ENCODE assay signal across 9 cellular contexts in genomic region chr14:106268013-106268727, GRCh38.
DNase-seq lines count a peak whose midpoint lies in the region; ATAC-seq and TF ChIP-seq lines count a peak whose summit lies in the region.
"Had no signal": no experiment of that assay in that cellular context is flagged by ENCODE, and none has a peak within 500 bp of the region (broad histone marks: within the 10 kb centered on the region; RNA-seq: fewer than 3 reads in every experiment).

No MANE protein-coding gene starts in this region.

- no peak overlapping the region for H3K9ac ChIP-seq in BLaER1 treated with 17β-estradiol and CSF1 and Interleukin-3, amounts not matched to agents 10 nM and 100 nM

- no peaks in the 10 kb centered on the region for H4K20me1 ChIP-seq in BLaER1 treated with 17β-estradiol and CSF1 and Interleukin-3, amounts not matched to agents 10 nM and 100 nM

- no peak overlapping the region for H3K27ac ChIP-seq in BLaER1 treated with 17β-estradiol and CSF1 and Interleukin-3, amounts not matched to agents 10 nM and 100 nM

- no peak overlapping the region for H3K27ac Mint-ChIP-seq in activated CD4-positive, alpha-beta memory T cell treated with anti-CD3 and anti-CD28 coated beads, Interleukin-2, amount 10 ng/mL, durations not matched to agents 7 days and 5 days
- H3K27ac Mint-ChIP-seq in naive thymus-derived CD8-positive, alpha-beta T cell, result peak overlapping the region in 7 of 10 donors; percentile 13 to 85 (median 39)
- H3K27ac Mint-ChIP-seq: T-helper 1 cell treated with Interleukin-12 subunit alpha and Interleukin-12 subunit beta and Interleukin-4 antibody, amounts not matched to agents 30 μg/mL and 1 μg/mL, for 36 hours had no signal

- H3K4me3 ChIP-seq in BLaER1 treated with 17β-estradiol and CSF1 and Interleukin-3, amounts not matched to agents 10 nM and 100 nM, result no peak overlapping the region

- peak overlapping the region in 6 of 11 experiments; percentile 15 to 44 (median 30); a peak in 7 of 22 replicates for H3K4me2 ChIP-seq in BLaER1 treated with 17β-estradiol and CSF1 and Interleukin-3, amounts not matched to agents 10 nM and 100 nM

- no peaks in the 10 kb centered on the region for H3K9me3 Mint-ChIP-seq in activated CD4-positive, alpha-beta memory T cell treated with anti-CD3 and anti-CD28 coated beads, Interleukin-2, amount 10 ng/mL, durations not matched to agents 7 days and 5 days
- no peaks in the 10 kb centered on the region for H3K9me3 Mint-ChIP-seq in naive thymus-derived CD8-positive, alpha-beta T cell
- H3K9me3 Mint-ChIP-seq: T-helper 1 cell treated with Interleukin-12 subunit alpha and Interleukin-12 subunit beta and Interleukin-4 antibody, amounts not matched to agents 30 μg/mL and 1 μg/mL, for 36 hours had no signal

- peak; percentile 39 for TF ChIP-seq CTCF in LNCAP (IDR thresholded peaks at IDR 0.05)

- H3K27me3 Mint-ChIP-seq in activated CD4-positive, alpha-beta memory T cell treated with anti-CD3 and anti-CD28 coated beads, Interleukin-2, amount 10 ng/mL, durations not matched to agents 7 days and 5 days, result peaks cover 67% of the 10 kb centered on the region
- H3K27me3 Mint-ChIP-seq in naive thymus-derived CD8-positive, alpha-beta T cell, result peaks cover 0 to 28% (median 6%) of the 10 kb centered on the region in 5 donors

- peaks cover 3% of the 10 kb centered on the region for H3K4me1 Mint-ChIP-seq in activated CD4-positive, alpha-beta memory T cell treated with anti-CD3 and anti-CD28 coated beads, Interleukin-2, amount 10 ng/mL, durations not matched to agents 7 days and 5 days
- peaks cover 0 to 12% (median 6%) of the 10 kb centered on the region in 4 donors for H3K4me1 Mint-ChIP-seq in naive thymus-derived CD8-positive, alpha-beta T cell

- DNase-seq in activated CD4-positive, alpha-beta memory T cell treated with anti-CD3 and anti-CD28 coated beads, Interleukin-2, amount 10 ng/mL, durations not matched to agents 7 days and 5 days, result peak; percentile 78
- DNase-seq in naive thymus-derived CD8-positive, alpha-beta T cell, result peak; percentile 68 to 91 (median 80)
- no peak for DNase-seq in NCI-H1105 (lab: John Stamatoyannopoulos, UW)

- H3K4me3 Mint-ChIP-seq in activated CD4-positive, alpha-beta memory T cell treated with anti-CD3 and anti-CD28 coated beads, Interleukin-2, amount 10 ng/mL, durations not matched to agents 7 days and 5 days, result no peak overlapping the region
- H3K4me3 Mint-ChIP-seq in naive thymus-derived CD8-positive, alpha-beta T cell, result no peak overlapping the region
- H3K4me3 Mint-ChIP-seq: T-helper 1 cell treated with Interleukin-12 subunit alpha and Interleukin-12 subunit beta and Interleukin-4 antibody, amounts not matched to agents 30 μg/mL and 1 μg/mL, for 36 hours had no signal

- CTCF ChIA-PET in activated CD4-positive, alpha-beta memory T cell treated with anti-CD3 and anti-CD28 coated beads, Interleukin-2, amount 10 ng/mL, durations not matched to agents 7 days and 5 days (lab: Charles Lee), result interaction anchor here (1.0 to 1.3 kb wide), 3 partner anchors 10 to 11 kb away, joined by 5 to 7 read pairs (median 5); no protein-coding TSS in a partner anchor

- no peaks in the 10 kb centered on the region for H3K9me3 ChIP-seq in BLaER1 treated with 17β-estradiol and CSF1 and Interleukin-3, amounts not matched to agents 10 nM and 100 nM (replicated peaks in 1 of 11)

- peak; percentile 80 to 87 for ATAC-seq in naive thymus-derived CD8-positive, alpha-beta T cell
- no peak for ATAC-seq in HG03045 (IDR thresholded peaks at IDR 0.05; ENCODE audit: unreplicated experiment)
- no peak for ATAC-seq in HG02981 (IDR thresholded peaks at IDR 0.05; ENCODE audit: unreplicated experiment)
- ATAC-seq in GM21367 (IDR thresholded peaks at IDR 0.05; ENCODE audit: unreplicated experiment), result no peak

- POLR2A ChIA-PET in activated CD4-positive, alpha-beta memory T cell treated with anti-CD3 and anti-CD28 coated beads, Interleukin-2, amount 10 ng/mL, durations not matched to agents 7 days and 5 days (lab: Charles Lee), result no interaction called here
- POLR2A ChIA-PET in naive thymus-derived CD8-positive, alpha-beta T cell (lab: Charles Lee), result no interaction called here

- no peaks in the 10 kb centered on the region for H3K27me3 ChIP-seq in BLaER1 treated with 17β-estradiol and CSF1 and Interleukin-3, amounts not matched to agents 10 nM and 100 nM

- H3K36me3 ChIP-seq in BLaER1 treated with 17β-estradiol and CSF1 and Interleukin-3, amounts not matched to agents 10 nM and 100 nM, result no peaks in the 10 kb centered on the region

- H3K4me1 ChIP-seq in BLaER1 treated with 17β-estradiol and CSF1 and Interleukin-3, amounts not matched to agents 10 nM and 100 nM, result peaks cover 0 to 26% (median 16%) of the 10 kb centered on the region in 10 experiments; a peak in 12 of 20 replicates

- H3K36me3 Mint-ChIP-seq in activated CD4-positive, alpha-beta memory T cell treated with anti-CD3 and anti-CD28 coated beads, Interleukin-2, amount 10 ng/mL, durations not matched to agents 7 days and 5 days (ENCODE audit: low read depth), result no peaks in the 10 kb centered on the region
- no peaks in the 10 kb centered on the region for H3K36me3 Mint-ChIP-seq in naive thymus-derived CD8-positive, alpha-beta T cell

Comparison
In these comparisons a context has a peak if more than half of its experiments do, and no peak if none do; other contexts are left out.
1. ATAC-seq: peak in naive thymus-derived CD8-positive, alpha-beta T cell (2 of 2); none in HG03045 (single experiment), HG02981 (single experiment) and GM21367 (single experiment).